ENCODE assay signal across 1 cellular context in the genomic region with DNA sequence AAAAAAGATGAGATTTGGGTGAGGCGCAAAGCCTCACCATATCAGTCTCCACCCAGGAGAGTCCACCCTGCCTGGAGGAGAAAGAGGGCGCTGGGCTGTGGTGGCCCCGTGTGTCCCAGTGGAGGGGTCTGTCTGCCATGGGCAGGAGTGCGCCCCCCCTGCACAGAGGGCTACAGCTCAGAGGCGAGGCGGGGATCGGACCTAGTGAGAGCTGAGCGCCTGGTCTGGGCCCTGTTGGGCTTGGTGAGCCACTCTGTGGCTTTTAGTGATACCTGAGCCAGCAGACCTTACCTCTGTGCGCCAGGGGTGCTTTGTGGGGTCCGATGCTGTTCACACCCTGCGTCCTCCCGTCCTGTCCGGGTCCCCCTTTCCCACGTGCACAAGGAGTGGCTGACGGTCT.
TF ChIP-seq lines count a peak whose summit lies in the region.

No MANE protein-coding gene starts in this region.

TF ChIP-seq in endothelial cell of umbilical vein, 7 proteins besides CTCF, POLR2A, EP300 and RAD21:
- TF ChIP-seq GATA2 (IDR thresholded peaks at IDR 0.05; ENCODE audit: insufficient read depth, insufficient read length, low read depth, low read length) = no peak
- no peak for TF ChIP-seq MYC (IDR thresholded peaks at IDR 0.05; ENCODE audit: low read depth, low read length)
- TF ChIP-seq JUN (IDR thresholded peaks at IDR 0.05; ENCODE audit: borderline replicate concordance, insufficient read depth, insufficient read length, low read depth) = no peak
- TF ChIP-seq FOS (IDR thresholded peaks at IDR 0.05; ENCODE audit: borderline replicate concordance, insufficient read depth, low read length) = no peak
- no peak for TF ChIP-seq POLR2AphosphoS5 (IDR thresholded peaks at IDR 0.05; ENCODE audit: insufficient read depth, low read depth, low read length)
- no peak for TF ChIP-seq EZH2 (IDR thresholded peaks at IDR 0.05; ENCODE audit: borderline replicate concordance, low read depth, low read length, severe bottlenecking)
- no peak for TF ChIP-seq MAX (IDR thresholded peaks at IDR 0.05; ENCODE audit: insufficient read depth, insufficient read length)
